Comparison of ENCODE assay signal across 24 cellular contexts in the genomic region with DNA sequence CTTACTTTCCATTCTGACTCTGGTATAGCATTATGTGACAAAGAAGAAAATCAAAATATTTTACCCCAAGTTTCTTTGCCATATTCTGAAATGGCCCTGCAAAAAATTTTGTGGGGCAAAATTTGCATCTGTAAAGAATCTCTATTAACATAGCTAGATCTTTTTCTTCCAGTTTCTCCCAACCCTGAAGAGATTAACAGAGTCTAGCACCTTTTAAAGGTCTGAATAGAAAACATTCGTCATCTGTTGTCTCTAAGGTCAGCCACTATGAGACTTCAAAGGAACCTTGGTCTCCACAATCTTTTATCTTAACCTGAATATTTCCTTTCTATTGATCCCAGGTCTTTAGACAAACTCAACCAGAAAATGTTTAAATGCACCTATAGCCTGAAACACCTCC.
"Had no signal": no experiment of that assay in that cellular context is flagged by ENCODE, and none has a peak within 500 bp of the region (broad histone marks: within the 10 kb centered on the region; RNA-seq: fewer than 3 reads in every experiment).

No MANE protein-coding gene starts in this region.

- H3K27ac Mint-ChIP-seq: naive thymus-derived CD4-positive, alpha-beta T cell; natural killer cell treated with Interleukin-12 subunit alpha and Interleukin-12 subunit beta and Interleukin-15 and Interleukin-18, amount 100 ng/mL, for 72 hours had no signal

- H3K27me3 ChIP-seq: hepatocyte, ovary, stomach, testis, thyroid gland, transverse colon, upper lobe of left lung, vagina had no signal

- H3K9me3 ChIP-seq: mucosa of descending colon, ovary, prostate gland, testis, thyroid gland, transverse colon, upper lobe of left lung, vagina had no signal

- H3K27me3 Mint-ChIP-seq: naive thymus-derived CD4-positive, alpha-beta T cell; natural killer cell treated with Interleukin-12 subunit alpha and Interleukin-12 subunit beta and Interleukin-15 and Interleukin-18, amount 100 ng/mL, for 72 hours had no signal

- H3K4me3 ChIP-seq: hepatocyte, left ventricle myocardium inferior, lung, mucosa of descending colon, ovary, prostate gland, skin epidermis, stomach, testis, thyroid gland, transverse colon, upper lobe of left lung, vagina had no signal

- H3K36me3 ChIP-seq: left ventricle myocardium inferior, ovary, prostate gland, stomach, thyroid gland, transverse colon, upper lobe of left lung, vagina had no signal

- H3K36me3 Mint-ChIP-seq: natural killer cell treated with Interleukin-12 subunit alpha and Interleukin-12 subunit beta and Interleukin-15 and Interleukin-18, amount 100 ng/mL, for 72 hours had no signal

- H3K4me3 Mint-ChIP-seq: naive thymus-derived CD4-positive, alpha-beta T cell; natural killer cell treated with Interleukin-12 subunit alpha and Interleukin-12 subunit beta and Interleukin-15 and Interleukin-18, amount 100 ng/mL, for 72 hours had no signal

- H3K4me1 ChIP-seq: prostate gland, stomach, testis, thyroid gland, transverse colon, upper lobe of left lung, vagina had no signal

- H3K9me3 Mint-ChIP-seq: natural killer cell treated with Interleukin-12 subunit alpha and Interleukin-12 subunit beta and Interleukin-15 and Interleukin-18, amount 100 ng/mL, for 72 hours had no signal

- DNase-seq: islet precursor cell; left ventricle myocardium inferior; midbrain; mucosa of descending colon; naive thymus-derived CD4-positive, alpha-beta T cell; ovary; retina; right cardiac atrium; stimulated activated CD4-positive, alpha-beta T cell treated with anti-CD3 and anti-CD28 coated beads, Interleukin-12 subunit alpha, Interleukin-12 subunit beta, amount 100 ng/mL, for 4 hours; stimulated activated CD4-positive, alpha-beta T cell treated with anti-CD3 and anti-CD28 coated beads, Interleukin-15, amount 100 ng/mL, for 24 hours; stimulated activated CD4-positive, alpha-beta T cell treated with anti-CD3 and anti-CD28 coated beads, Interleukin-2, amount 100 ng/mL, for 24 hours; stimulated activated CD4-positive, alpha-beta T cell treated with anti-CD3 and anti-CD28 coated beads, Interleukin-4, amount 100 ng/mL, for 1 hour; stimulated activated naive CD4-positive, alpha-beta T cell; stomach; testis; thyroid gland; transverse colon; upper lobe of left lung had no signal

- H3K27ac ChIP-seq: hepatocyte, left ventricle myocardium inferior, ovary, prostate gland, skin epidermis, stomach, testis, thyroid gland, transverse colon, upper lobe of left lung, vagina had no signal
